In genomic region chr19:49097453-49098288, GRCh38 we compare ENCODE assay signal across 7 cellular contexts. TPM values are rescaled to one million over a fixed set of nuclear protein-coding genes. Genes with fewer than 3 reads are reported as not detected.
DNase-seq lines count a peak whose midpoint lies in the region; ATAC-seq and TF ChIP-seq lines count a peak whose summit lies in the region.

No MANE protein-coding gene starts in this region.

- no peak overlapping the region for H3K4me3 ChIP-seq in ascending aorta
- no peak overlapping the region for H3K4me3 ChIP-seq in right cardiac atrium (ENCODE audit: low read length)
- H3K4me3 ChIP-seq in smooth muscle cell = no peak overlapping the region

- no peak overlapping the region for H3K9ac ChIP-seq in smooth muscle cell (ENCODE audit: low read depth)

- H4K20me1 ChIP-seq in smooth muscle cell (ENCODE audit: low read depth) = peaks cover 95% of the 10 kb centered on the region

- H3K4me2 ChIP-seq in smooth muscle cell = no peak overlapping the region

- WGBS in right cardiac atrium = 40% methylated on average over 8 of the region's 8 CpGs
- 64% methylated on average over 8 of the region's 8 CpGs for WGBS in smooth muscle cell (ENCODE audit: low lambda C conversion rate)

- H3K27me3 ChIP-seq in ascending aorta = no peaks in the 10 kb centered on the region
- H3K27me3 ChIP-seq in right cardiac atrium (ENCODE audit: control insufficient read depth, insufficient read depth) = no peaks in the 10 kb centered on the region
- no peaks in the 10 kb centered on the region for H3K27me3 ChIP-seq in smooth muscle cell (ENCODE audit: low read depth)

- peaks cover 58 to 92% of the 10 kb centered on the region in 2 donors for H3K36me3 ChIP-seq in ascending aorta
- H3K36me3 ChIP-seq in smooth muscle cell (ENCODE audit: low read depth) = no peaks in the 10 kb centered on the region

- DNase-seq in NCI-H1105 treated with DMSO at 0.1 percent for 48 hours (lab: John Stamatoyannopoulos, UW) = peak; percentile 63
- peak; percentile 44 to 82 (median 59) for DNase-seq in T-helper 2 cell
- peak in 1 of 2 donors; percentile 80 for DNase-seq in ascending aorta (ENCODE audit: low spot score in 2 of 2)
- DNase-seq in right cardiac atrium = peak; percentile 54 to 83 (median 81)
- peak; percentile 23 for DNase-seq in smooth muscle cell (lab: John Stamatoyannopoulos, UW; ENCODE audit: unreplicated experiment)

- no peak overlapping the region for H2AFZ ChIP-seq in smooth muscle cell (ENCODE audit: low read depth)

- no peaks in the 10 kb centered on the region for H3K9me3 ChIP-seq in ascending aorta
- no peaks in the 10 kb centered on the region for H3K9me3 ChIP-seq in right cardiac atrium (ENCODE audit: control insufficient read depth, low read length)
- H3K9me3 ChIP-seq in smooth muscle cell (replicated peaks; ENCODE audit: low read depth) = no peaks in the 10 kb centered on the region

- H3K4me1 ChIP-seq in ascending aorta (no peaks in the 10 kb centered on the region), right cardiac atrium (ENCODE audit: control insufficient read depth, insufficient read depth, low read length) (no peaks in the 10 kb centered on the region), smooth muscle cell (ENCODE audit: low read depth) (no peaks in the 10 kb centered on the region)

- intact Hi-C loops in ascending aorta (cut with DNase I) (loop anchor here (1.0 to 2.0 kb wide), 3 partner anchors 48 to 111 kb away; no protein-coding TSS in a partner anchor), right cardiac atrium (cut with DNase I) (loop anchor here (5.0 to 10.0 kb wide), 4 partner anchors 47 to 110 kb away; no protein-coding TSS in a partner anchor)

- H3K27ac ChIP-seq in ascending aorta (no peak overlapping the region), right cardiac atrium (ENCODE audit: low read length) (no peak overlapping the region), smooth muscle cell (ENCODE audit: low read depth) (no peak overlapping the region)

- TF ChIP-seq CTCF in GM12872 (IDR thresholded peaks at IDR 0.05; ENCODE audit: insufficient read depth, low read depth, low read length) = peak; percentile 100
- peak; percentile 95 to 99 (median 98) for TF ChIP-seq CTCF in ascending aorta (IDR thresholded peaks at IDR 0.05)
- TF ChIP-seq CTCF in smooth muscle cell (IDR thresholded peaks at IDR 0.05; ENCODE audit: borderline replicate concordance, insufficient read depth, poor library complexity, severe bottlenecking) = peak; percentile 98

- peaks cover 22% of the 10 kb centered on the region for H3F3A ChIP-seq in smooth muscle cell (ENCODE audit: low read depth)

- ATAC-seq in right cardiac atrium (peak; percentile 48 to 72), HG02884 (IDR thresholded peaks at IDR 0.05; ENCODE audit: unreplicated experiment) (no peak)

- H3K79me2 ChIP-seq in smooth muscle cell (ENCODE audit: low read depth) = peaks cover 41% of the 10 kb centered on the region

RNA-seq across cellular contexts. Expression of gene SNRNP70, which starts 12.4 kb away (rescaled TPM):
- 185 TPM for total RNA-seq in ascending aorta
- 100 to 1,000 TPM; 117 to 146 (median 132) TPM for total RNA-seq in right cardiac atrium
- polyA plus RNA-seq in right cardiac atrium = 144 TPM
- total RNA-seq in smooth muscle cell = 164 and 200 TPM in 2 replicates
- 206 and 216 TPM in 2 replicates for polyA plus RNA-seq in smooth muscle cell

RNA-seq across cellular contexts. Expression of gene LIN7B, which starts 16.5 kb away (rescaled TPM):
- total RNA-seq in ascending aorta = 42.1 TPM
- total RNA-seq in right cardiac atrium = 10 to 100 TPM; 18.0 to 23.6 (median 19.7) TPM
- polyA plus RNA-seq in right cardiac atrium = 33.4 TPM
- 11.7 and 16.5 TPM in 2 replicates for total RNA-seq in smooth muscle cell
- polyA plus RNA-seq in smooth muscle cell = 24.7 and 30.7 TPM in 2 replicates

RNA-seq across cellular contexts. Expression of gene C19orf73, which starts 21.3 kb away (rescaled TPM):
- total RNA-seq in ascending aorta = not detected
- total RNA-seq in right cardiac atrium = 1 to 10 TPM; 1.2 to 2.1 (median 1.7) TPM
- polyA plus RNA-seq in right cardiac atrium = 3.3 TPM
- 0.54 and 2.9 TPM in 2 replicates for total RNA-seq in smooth muscle cell
- polyA plus RNA-seq in smooth muscle cell = 0.74 and 1.7 TPM in 2 replicates

RNA-seq across cellular contexts. Expression of gene PPFIA3, which starts 21.7 kb away (rescaled TPM):
- 33.3 TPM for total RNA-seq in ascending aorta
- 10 to 100 TPM in 3 of 4 donors, 1 to 10 TPM in 1; 9.5 to 11.9 (median 10.9) TPM for total RNA-seq in right cardiac atrium
- polyA plus RNA-seq in right cardiac atrium = 13.2 TPM
- 3.2 and 10.9 TPM in 2 replicates for total RNA-seq in smooth muscle cell
- 16.3 and 20.3 TPM in 2 replicates for polyA plus RNA-seq in smooth muscle cell

RNA-seq across cellular contexts. Expression of gene KCNA7, which starts 25.2 kb away (rescaled TPM):
- not detected for total RNA-seq in ascending aorta
- 1 to 10 TPM; 1.2 to 1.5 (median 1.4) TPM for total RNA-seq in right cardiac atrium
- 2.8 TPM for polyA plus RNA-seq in right cardiac atrium
- not detected in 2 replicates for total RNA-seq in smooth muscle cell
- polyA plus RNA-seq in smooth muscle cell = 0.08 and 0.18 TPM in 2 replicates
